Comparison of ENCODE assay signal across 1 cellular context in genomic region chr1:164587617-164588367, GRCh38.
TF ChIP-seq lines count a peak whose summit lies in the region.

No MANE protein-coding gene starts in this region.

TF ChIP-seq in GM23338, 12 proteins besides CTCF, POLR2A, EP300 and RAD21 (continued from another document):
- TF ChIP-seq ZNF462 (CRISPR knock-in tag; IDR thresholded peaks at IDR 0.05) (no peak), ZNF114 (CRISPR knock-in tag; IDR thresholded peaks at IDR 0.05) (no peak), NANOG (IDR thresholded peaks at IDR 0.05; ENCODE audit: borderline replicate concordance) (no peak), ZNF331 (CRISPR knock-in tag; IDR thresholded peaks at IDR 0.05; ENCODE audit: low read depth) (no peak), REST (IDR thresholded peaks at IDR 0.05; ENCODE audit: unreplicated experiment) (no peak)
